Comparison of ENCODE assay signal across 2 cellular contexts in the genomic region with DNA sequence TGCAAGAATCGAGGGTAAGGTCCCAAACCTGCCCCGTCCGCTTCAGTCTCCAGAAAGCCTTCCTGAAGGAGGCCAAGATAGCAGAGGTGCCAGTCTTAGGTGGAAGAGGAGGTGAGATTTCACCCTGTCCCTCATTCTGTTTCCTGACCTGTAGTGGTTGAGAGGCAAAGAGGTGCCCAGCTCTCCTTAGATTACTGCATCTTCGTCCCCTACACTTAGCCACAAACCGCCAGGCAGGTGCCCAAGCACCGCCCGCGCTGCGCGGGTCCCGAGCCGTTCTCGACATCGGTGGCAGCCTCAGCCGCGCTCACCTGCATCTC.
TF ChIP-seq lines count a peak whose summit lies in the region.

No MANE protein-coding gene starts in this region.

TF ChIP-seq in GM23338, 12 proteins besides CTCF, POLR2A, EP300 and RAD21:
- TF ChIP-seq REST (IDR thresholded peaks at IDR 0.05; ENCODE audit: unreplicated experiment): no peak
- TF ChIP-seq JUNB (IDR thresholded peaks at IDR 0.05; ENCODE audit: unreplicated experiment): no peak
- no peak for TF ChIP-seq NANOG (IDR thresholded peaks at IDR 0.05; ENCODE audit: borderline replicate concordance)

TF ChIP-seq in WTC11, 78 proteins besides CTCF, POLR2A, EP300 and RAD21 (continued from another document):
- TF ChIP-seq, protein P1, sequence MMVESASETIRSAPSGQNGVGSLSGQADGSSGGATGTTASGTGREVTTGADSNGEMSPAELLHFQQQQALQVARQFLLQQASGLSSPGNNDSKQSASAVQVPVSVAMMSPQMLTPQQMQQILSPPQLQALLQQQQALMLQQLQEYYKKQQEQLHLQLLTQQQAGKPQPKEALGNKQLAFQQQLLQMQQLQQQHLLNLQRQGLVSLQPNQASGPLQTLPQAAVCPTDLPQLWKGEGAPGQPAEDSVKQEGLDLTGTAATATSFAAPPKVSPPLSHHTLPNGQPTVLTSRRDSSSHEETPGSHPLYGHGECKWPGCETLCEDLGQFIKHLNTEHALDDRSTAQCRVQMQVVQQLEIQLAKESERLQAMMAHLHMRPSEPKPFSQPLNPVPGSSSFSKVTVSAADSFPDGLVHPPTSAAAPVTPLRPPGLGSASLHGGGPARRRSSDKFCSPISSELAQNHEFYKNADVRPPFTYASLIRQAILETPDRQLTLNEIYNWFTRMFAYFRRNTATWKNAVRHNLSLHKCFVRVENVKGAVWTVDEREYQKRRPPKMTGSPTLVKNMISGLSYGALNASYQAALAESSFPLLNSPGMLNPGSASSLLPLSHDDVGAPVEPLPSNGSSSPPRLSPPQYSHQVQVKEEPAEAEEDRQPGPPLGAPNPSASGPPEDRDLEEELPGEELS (CRISPR knock-in tag; IDR thresholded peaks at IDR 0.05): no peak
